ENCODE assay signal across 1 cellular context in the genomic region with DNA sequence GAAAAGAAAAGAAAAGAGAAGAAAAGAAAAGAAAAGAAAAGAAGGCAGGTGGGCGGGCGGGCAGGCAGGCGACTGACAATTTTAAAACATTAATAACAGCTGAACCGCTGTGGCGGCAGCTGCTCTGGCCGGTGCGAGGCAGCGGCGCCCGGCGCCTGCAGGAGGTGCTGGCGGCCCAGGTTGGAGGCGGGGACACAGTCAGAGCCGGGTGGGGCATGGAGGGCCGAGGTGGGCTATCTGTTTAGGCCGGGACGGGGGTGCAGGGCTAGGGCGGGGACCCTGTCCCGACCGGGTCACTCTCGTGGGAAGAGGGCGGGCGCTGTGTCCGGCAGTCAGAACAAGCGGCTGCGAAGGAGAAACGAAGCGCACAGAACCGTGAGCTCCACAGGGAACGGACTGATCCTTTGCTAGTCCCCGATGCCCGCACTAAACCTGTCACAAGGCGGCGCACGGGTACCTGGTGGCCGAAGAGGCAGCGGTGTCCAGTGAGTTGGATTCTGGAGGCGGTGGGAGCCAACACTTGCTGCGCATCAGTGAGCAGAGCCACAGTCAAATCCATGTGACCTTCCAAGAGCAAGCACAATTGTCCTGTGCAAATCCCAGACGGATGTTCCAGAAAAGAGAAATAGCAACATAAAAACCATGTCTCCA.
TF ChIP-seq lines count a peak whose summit lies in the region.

No MANE protein-coding gene starts in this region.

TF ChIP-seq in K562, 482 proteins besides CTCF, POLR2A, EP300 and RAD21 (continued from another document and continues in another):
- TF ChIP-seq, protein P1, sequence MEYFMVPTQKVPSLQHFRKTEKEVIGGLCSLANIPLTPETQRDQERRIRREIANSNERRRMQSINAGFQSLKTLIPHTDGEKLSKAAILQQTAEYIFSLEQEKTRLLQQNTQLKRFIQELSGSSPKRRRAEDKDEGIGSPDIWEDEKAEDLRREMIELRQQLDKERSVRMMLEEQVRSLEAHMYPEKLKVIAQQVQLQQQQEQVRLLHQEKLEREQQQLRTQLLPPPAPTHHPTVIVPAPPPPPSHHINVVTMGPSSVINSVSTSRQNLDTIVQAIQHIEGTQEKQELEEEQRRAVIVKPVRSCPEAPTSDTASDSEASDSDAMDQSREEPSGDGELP (CRISPR knock-in tag; IDR thresholded peaks at IDR 0.05; ENCODE audit: borderline replicate concordance), result peak; percentile 93
- TF ChIP-seq CBX1 (IDR thresholded peaks at IDR 0.05; ENCODE audit: low read depth), result peak; percentile 33; the same call in 1 of the 2 replicates
- no peak for TF ChIP-seq TAF9B (IDR thresholded peaks at IDR 0.05; ENCODE audit: partially characterized antibody)
- TF ChIP-seq ZBTB8A (IDR thresholded peaks at IDR 0.05; ENCODE audit: partially characterized antibody), result no peak
- no peak for TF ChIP-seq HOXB6 (CRISPR knock-in tag; IDR thresholded peaks at IDR 0.05; ENCODE audit: borderline replicate concordance)
- TF ChIP-seq ZNF134 (CRISPR knock-in tag; conservative IDR thresholded peaks at IDR 0.05), result no peak
- no peak for TF ChIP-seq ZNF311 (CRISPR knock-in tag; IDR thresholded peaks at IDR 0.05)
- no peak for TF ChIP-seq ZNF212 (CRISPR knock-in tag; IDR thresholded peaks at IDR 0.05)
- no peak for TF ChIP-seq PHF21A (IDR thresholded peaks at IDR 0.05; ENCODE audit: borderline replicate concordance, low read depth)
- no peak for TF ChIP-seq MAFF (IDR thresholded peaks at IDR 0.05; ENCODE audit: low read length)
- TF ChIP-seq ARHGAP35 (IDR thresholded peaks at IDR 0.05; ENCODE audit: partially characterized antibody), result no peak
- TF ChIP-seq, protein P2, sequence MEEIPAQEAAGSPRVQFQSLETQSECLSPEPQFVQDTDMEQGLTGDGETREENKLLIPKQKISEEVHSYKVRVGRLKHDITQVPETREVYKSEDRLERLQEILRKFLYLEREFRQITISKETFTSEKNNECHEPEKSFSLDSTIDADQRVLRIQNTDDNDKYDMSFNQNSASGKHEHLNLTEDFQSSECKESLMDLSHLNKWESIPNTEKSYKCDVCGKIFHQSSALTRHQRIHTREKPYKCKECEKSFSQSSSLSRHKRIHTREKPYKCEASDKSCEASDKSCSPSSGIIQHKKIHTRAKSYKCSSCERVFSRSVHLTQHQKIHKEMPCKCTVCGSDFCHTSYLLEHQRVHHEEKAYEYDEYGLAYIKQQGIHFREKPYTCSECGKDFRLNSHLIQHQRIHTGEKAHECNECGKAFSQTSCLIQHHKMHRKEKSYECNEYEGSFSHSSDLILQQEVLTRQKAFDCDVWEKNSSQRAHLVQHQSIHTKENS (CRISPR knock-in tag; IDR thresholded peaks at IDR 0.05), result no peak
- TF ChIP-seq KAT2B (IDR thresholded peaks at IDR 0.05; ENCODE audit: low read depth, low read length), result no peak
- 0 out of 4 replicates have a peak, but pooled peaks of 1 of the 2 experiments have one; percentile 33 for TF ChIP-seq SIN3A (IDR thresholded peaks at IDR 0.05; ENCODE audit: borderline replicate concordance in 2 of 2, control insufficient read depth in 1 of 2, low read depth in 2 of 2, low read length in 2 of 2)
- TF ChIP-seq, protein P3, sequence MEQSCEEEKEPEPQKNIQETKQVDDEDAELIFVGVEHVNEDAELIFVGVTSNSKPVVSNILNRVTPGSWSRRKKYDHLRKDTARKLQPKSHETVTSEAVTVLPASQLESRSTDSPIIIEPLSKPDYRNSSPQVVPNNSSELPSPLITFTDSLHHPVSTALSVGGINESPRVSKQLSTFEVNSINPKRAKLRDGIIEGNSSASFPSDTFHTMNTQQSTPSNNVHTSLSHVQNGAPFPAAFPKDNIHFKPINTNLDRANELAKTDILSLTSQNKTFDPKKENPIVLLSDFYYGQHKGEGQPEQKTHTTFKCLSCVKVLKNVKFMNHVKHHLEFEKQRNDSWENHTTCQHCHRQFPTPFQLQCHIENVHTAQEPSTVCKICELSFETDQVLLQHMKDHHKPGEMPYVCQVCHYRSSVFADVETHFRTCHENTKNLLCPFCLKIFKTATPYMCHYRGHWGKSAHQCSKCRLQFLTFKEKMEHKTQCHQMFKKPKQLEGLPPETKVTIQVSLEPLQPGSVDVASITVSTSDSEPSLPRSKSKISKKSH (CRISPR knock-in tag; IDR thresholded peaks at IDR 0.05), result no peak
- peak; percentile 39 for TF ChIP-seq ZFX (CRISPR knock-in tag; IDR thresholded peaks at IDR 0.05)
- TF ChIP-seq TEAD1 (CRISPR knock-in tag; IDR thresholded peaks at IDR 0.05), result no peak
- 0 out of 2 replicates have a peak, but pooled peaks have one; percentile 20 for TF ChIP-seq STAG1 (CRISPR knock-in tag; IDR thresholded peaks at IDR 0.05; ENCODE audit: borderline replicate concordance)
- no peak for TF ChIP-seq CBFA2T2 (conservative IDR thresholded peaks at IDR 0.05)
- peak in 1 of 2 experiments; percentile 38; a peak in 2 of 3 replicates for TF ChIP-seq CBX3 (IDR thresholded peaks at IDR 0.05; ENCODE audit: borderline replicate concordance in 1 of 2, low read length in 2 of 2)
- peak; percentile 14; the same call in 1 of the 2 replicates for TF ChIP-seq TOE1 (IDR thresholded peaks at IDR 0.05; ENCODE audit: borderline replicate concordance)
- TF ChIP-seq TOE1 (CRISPR knock-in tag; IDR thresholded peaks at IDR 0.05; ENCODE audit: borderline replicate concordance, low read depth), result no peak
- TF ChIP-seq CHD4 (IDR thresholded peaks at IDR 0.05; ENCODE audit: insufficient read depth, insufficient replicate concordance, low read depth, low read length, poor library complexity, severe bottlenecking), result no peak
- no peak for TF ChIP-seq JUND (IDR thresholded peaks at IDR 0.05; ENCODE audit: borderline replicate concordance, low read depth, low read length)
- no peak for TF ChIP-seq JUND (tag; IDR thresholded peaks at IDR 0.05; ENCODE audit: borderline replicate concordance, low read depth, low read length)
- TF ChIP-seq, protein P4, sequence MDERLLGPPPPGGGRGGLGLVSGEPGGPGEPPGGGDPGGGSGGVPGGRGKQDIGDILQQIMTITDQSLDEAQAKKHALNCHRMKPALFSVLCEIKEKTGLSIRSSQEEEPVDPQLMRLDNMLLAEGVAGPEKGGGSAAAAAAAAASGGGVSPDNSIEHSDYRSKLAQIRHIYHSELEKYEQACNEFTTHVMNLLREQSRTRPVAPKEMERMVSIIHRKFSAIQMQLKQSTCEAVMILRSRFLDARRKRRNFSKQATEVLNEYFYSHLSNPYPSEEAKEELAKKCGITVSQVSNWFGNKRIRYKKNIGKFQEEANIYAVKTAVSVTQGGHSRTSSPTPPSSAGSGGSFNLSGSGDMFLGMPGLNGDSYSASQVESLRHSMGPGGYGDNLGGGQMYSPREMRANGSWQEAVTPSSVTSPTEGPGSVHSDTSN (CRISPR knock-in tag; IDR thresholded peaks at IDR 0.05; ENCODE audit: low read depth), result no peak
- TF ChIP-seq, protein P4 (tag; conservative IDR thresholded peaks at IDR 0.05; ENCODE audit: low read depth), result peak; percentile 22; the same call in 1 of the 2 replicates
- TF ChIP-seq, protein P5, sequence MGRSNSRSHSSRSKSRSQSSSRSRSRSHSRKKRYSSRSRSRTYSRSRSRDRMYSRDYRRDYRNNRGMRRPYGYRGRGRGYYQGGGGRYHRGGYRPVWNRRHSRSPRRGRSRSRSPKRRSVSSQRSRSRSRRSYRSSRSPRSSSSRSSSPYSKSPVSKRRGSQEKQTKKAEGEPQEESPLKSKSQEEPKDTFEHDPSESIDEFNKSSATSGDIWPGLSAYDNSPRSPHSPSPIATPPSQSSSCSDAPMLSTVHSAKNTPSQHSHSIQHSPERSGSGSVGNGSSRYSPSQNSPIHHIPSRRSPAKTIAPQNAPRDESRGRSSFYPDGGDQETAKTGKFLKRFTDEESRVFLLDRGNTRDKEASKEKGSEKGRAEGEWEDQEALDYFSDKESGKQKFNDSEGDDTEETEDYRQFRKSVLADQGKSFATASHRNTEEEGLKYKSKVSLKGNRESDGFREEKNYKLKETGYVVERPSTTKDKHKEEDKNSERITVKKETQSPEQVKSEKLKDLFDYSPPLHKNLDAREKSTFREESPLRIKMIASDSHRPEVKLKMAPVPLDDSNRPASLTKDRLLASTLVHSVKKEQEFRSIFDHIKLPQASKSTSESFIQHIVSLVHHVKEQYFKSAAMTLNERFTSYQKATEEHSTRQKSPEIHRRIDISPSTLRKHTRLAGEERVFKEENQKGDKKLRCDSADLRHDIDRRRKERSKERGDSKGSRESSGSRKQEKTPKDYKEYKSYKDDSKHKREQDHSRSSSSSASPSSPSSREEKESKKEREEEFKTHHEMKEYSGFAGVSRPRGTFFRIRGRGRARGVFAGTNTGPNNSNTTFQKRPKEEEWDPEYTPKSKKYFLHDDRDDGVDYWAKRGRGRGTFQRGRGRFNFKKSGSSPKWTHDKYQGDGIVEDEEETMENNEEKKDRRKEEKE (IDR thresholded peaks at IDR 0.05; ENCODE audit: borderline replicate concordance in 1 of 2, control insufficient read depth in 1 of 2, low read depth in 2 of 2, low read length in 1 of 2), result no peak
- TF ChIP-seq, protein P6, sequence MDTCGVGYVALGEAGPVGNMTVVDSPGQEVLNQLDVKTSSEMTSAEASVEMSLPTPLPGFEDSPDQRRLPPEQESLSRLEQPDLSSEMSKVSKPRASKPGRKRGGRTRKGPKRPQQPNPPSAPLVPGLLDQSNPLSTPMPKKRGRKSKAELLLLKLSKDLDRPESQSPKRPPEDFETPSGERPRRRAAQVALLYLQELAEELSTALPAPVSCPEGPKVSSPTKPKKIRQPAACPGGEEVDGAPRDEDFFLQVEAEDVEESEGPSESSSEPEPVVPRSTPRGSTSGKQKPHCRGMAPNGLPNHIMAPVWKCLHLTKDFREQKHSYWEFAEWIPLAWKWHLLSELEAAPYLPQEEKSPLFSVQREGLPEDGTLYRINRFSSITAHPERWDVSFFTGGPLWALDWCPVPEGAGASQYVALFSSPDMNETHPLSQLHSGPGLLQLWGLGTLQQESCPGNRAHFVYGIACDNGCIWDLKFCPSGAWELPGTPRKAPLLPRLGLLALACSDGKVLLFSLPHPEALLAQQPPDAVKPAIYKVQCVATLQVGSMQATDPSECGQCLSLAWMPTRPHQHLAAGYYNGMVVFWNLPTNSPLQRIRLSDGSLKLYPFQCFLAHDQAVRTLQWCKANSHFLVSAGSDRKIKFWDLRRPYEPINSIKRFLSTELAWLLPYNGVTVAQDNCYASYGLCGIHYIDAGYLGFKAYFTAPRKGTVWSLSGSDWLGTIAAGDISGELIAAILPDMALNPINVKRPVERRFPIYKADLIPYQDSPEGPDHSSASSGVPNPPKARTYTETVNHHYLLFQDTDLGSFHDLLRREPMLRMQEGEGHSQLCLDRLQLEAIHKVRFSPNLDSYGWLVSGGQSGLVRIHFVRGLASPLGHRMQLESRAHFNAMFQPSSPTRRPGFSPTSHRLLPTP (IDR thresholded peaks at IDR 0.05; ENCODE audit: borderline replicate concordance, extremely low read depth, insufficient read length), result peak; percentile 10
- TF ChIP-seq ZEB2 (IDR thresholded peaks at IDR 0.05), result peak; percentile 22; the same call in 1 of the 2 replicates
- TF ChIP-seq MYBL2 (IDR thresholded peaks at IDR 0.05; ENCODE audit: low read depth), result peak; percentile 33; the same call in 1 of the 2 replicates
- TF ChIP-seq MYBL2 (CRISPR knock-in tag; IDR thresholded peaks at IDR 0.05; ENCODE audit: borderline replicate concordance), result no peak
- TF ChIP-seq, protein P7, sequence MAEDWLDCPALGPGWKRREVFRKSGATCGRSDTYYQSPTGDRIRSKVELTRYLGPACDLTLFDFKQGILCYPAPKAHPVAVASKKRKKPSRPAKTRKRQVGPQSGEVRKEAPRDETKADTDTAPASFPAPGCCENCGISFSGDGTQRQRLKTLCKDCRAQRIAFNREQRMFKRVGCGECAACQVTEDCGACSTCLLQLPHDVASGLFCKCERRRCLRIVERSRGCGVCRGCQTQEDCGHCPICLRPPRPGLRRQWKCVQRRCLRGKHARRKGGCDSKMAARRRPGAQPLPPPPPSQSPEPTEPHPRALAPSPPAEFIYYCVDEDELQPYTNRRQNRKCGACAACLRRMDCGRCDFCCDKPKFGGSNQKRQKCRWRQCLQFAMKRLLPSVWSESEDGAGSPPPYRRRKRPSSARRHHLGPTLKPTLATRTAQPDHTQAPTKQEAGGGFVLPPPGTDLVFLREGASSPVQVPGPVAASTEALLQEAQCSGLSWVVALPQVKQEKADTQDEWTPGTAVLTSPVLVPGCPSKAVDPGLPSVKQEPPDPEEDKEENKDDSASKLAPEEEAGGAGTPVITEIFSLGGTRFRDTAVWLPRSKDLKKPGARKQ (CRISPR knock-in tag; IDR thresholded peaks at IDR 0.05), result no peak
- TF ChIP-seq ZNF263 (CRISPR knock-in tag; IDR thresholded peaks at IDR 0.05; ENCODE audit: borderline replicate concordance), result no peak
- no peak for TF ChIP-seq NFE2L1 (tag; IDR thresholded peaks at IDR 0.05; ENCODE audit: borderline replicate concordance, low read depth)
- TF ChIP-seq, protein P8, sequence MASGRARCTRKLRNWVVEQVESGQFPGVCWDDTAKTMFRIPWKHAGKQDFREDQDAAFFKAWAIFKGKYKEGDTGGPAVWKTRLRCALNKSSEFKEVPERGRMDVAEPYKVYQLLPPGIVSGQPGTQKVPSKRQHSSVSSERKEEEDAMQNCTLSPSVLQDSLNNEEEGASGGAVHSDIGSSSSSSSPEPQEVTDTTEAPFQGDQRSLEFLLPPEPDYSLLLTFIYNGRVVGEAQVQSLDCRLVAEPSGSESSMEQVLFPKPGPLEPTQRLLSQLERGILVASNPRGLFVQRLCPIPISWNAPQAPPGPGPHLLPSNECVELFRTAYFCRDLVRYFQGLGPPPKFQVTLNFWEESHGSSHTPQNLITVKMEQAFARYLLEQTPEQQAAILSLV (tag; IDR thresholded peaks at IDR 0.05), result no peak
- 0 out of 4 replicates have a peak, but pooled peaks of 1 of the 2 experiments have one; percentile 22 for TF ChIP-seq RCOR1 (IDR thresholded peaks at IDR 0.05; ENCODE audit: borderline replicate concordance in 1 of 2, low read depth in 2 of 2, low read length in 2 of 2)
- no peak for TF ChIP-seq HSF4 (CRISPR knock-in tag; IDR thresholded peaks at IDR 0.05; ENCODE audit: borderline replicate concordance)
- peak; percentile 50; the same call in 1 of the 2 replicates for TF ChIP-seq EGR1 (conservative IDR thresholded peaks at IDR 0.05)
- TF ChIP-seq ZNF584 (CRISPR knock-in tag; IDR thresholded peaks at IDR 0.05; ENCODE audit: low read depth), result no peak
- no peak for TF ChIP-seq BRD9 (IDR thresholded peaks at IDR 0.05; ENCODE audit: low read depth, partially characterized antibody)
- peak; percentile 34; the same call in 1 of the 2 replicates for TF ChIP-seq ZBTB7A (IDR thresholded peaks at IDR 0.05; ENCODE audit: borderline replicate concordance, control insufficient read depth, low read depth, low read length)
- TF ChIP-seq SRSF7 (optimal IDR thresholded peaks at IDR 0.05; ENCODE audit: low read depth, low read length), result no peak
